In genomic region chr6:13814176-13814937, GRCh38 we compare ENCODE assay signal across 1 cellular context.
A peak's percentile ranks its signal among the peaks of the same experiment; 100 is the strongest.
TF ChIP-seq lines count a peak whose summit lies in the region.

TSS of gene MCUR1 (minus strand) at chr6:13814557. CDS start at chr6:13814429, 128 bp downstream.

TF ChIP-seq in SK-N-SH, 30 proteins besides CTCF, POLR2A, EP300 and RAD21 (continued from another document):
- TF ChIP-seq USF1 (IDR thresholded peaks at IDR 0.05; ENCODE audit: borderline replicate concordance, low read depth) (peak; percentile 93), RXRA (IDR thresholded peaks at IDR 0.05; ENCODE audit: borderline replicate concordance, low read depth) (no peak), YY1 (IDR thresholded peaks at IDR 0.05; ENCODE audit: low read depth) (0 out of 2 replicates have a peak, but pooled peaks have one; percentile 37), NRF1 (IDR thresholded peaks at IDR 0.05; ENCODE audit: low read depth, low read length) (0 out of 2 replicates have a peak, but pooled peaks have one; percentile 22)
TF ChIP-seq in SK-N-SH: peak in this region for 13.
